ENCODE assay signal across 9 cellular contexts in the genomic region with DNA sequence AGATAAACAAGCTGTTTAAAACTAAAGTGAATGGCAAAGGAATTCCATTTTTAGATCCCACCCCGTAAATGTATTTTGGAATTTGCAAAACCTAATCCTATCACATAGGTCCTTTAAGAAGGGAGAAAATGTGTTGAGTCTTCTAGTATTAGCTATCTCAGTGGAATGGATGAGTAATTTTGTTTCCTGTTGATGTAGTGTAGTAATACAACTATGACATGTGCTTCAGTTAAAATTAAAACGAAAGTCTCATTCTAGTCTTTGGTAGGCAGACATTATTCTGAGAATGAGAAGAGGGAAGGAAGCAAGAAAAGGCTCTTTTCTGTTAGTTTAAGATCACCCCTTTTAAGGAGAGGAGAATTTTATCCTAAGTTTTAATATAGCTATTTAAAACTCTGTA.
DNase-seq lines count a peak whose midpoint lies in the region; ATAC-seq lines count a peak whose summit lies in the region.
"Had no signal": no experiment of that assay in that cellular context is flagged by ENCODE, and none has a peak within 500 bp of the region (broad histone marks: within the 10 kb centered on the region; RNA-seq: fewer than 3 reads in every experiment).

No MANE protein-coding gene starts in this region.

- H3K27me3 Mint-ChIP-seq in stimulated activated memory B cell treated with anti-CD40 and anti-IgM and Interleukin-4, amounts not matched to agents 10 μg/mL and 1 μg/mL and 100 μg/mL, for 72 hours: no peaks in the 10 kb centered on the region

- H3K4me3 Mint-ChIP-seq in stimulated activated memory B cell treated with anti-CD40 and anti-IgM and Interleukin-4, amounts not matched to agents 10 μg/mL and 1 μg/mL and 100 μg/mL, for 72 hours: peak overlapping the region; percentile 1

- no peaks in the 10 kb centered on the region for H3K9me3 Mint-ChIP-seq in stimulated activated memory B cell treated with anti-CD40 and anti-IgM and Interleukin-4, amounts not matched to agents 10 μg/mL and 1 μg/mL and 100 μg/mL, for 72 hours

- DNase-seq in GM04503 (ENCODE audit: low read depth): peak; percentile 58
- DNase-seq in M059J (ENCODE audit: low read depth): peak; percentile 77
- peak; percentile 66 for DNase-seq in dermis blood vessel endothelial cell
- DNase-seq in caudate nucleus (lab: John Stamatoyannopoulos, UW): no peak
- no peak for DNase-seq in UCSD-AML1 (lab: John Stamatoyannopoulos, UW; ENCODE audit: unreplicated experiment)
- DNase-seq in DMS 273 (lab: John Stamatoyannopoulos, UW; ENCODE audit: unreplicated experiment): no peak

- H3K36me3 Mint-ChIP-seq in stimulated activated memory B cell treated with anti-CD40 and anti-IgM and Interleukin-4, amounts not matched to agents 10 μg/mL and 1 μg/mL and 100 μg/mL, for 72 hours: no peaks in the 10 kb centered on the region

- H3K27ac Mint-ChIP-seq in stimulated activated memory B cell treated with anti-CD40 and anti-IgM and Interleukin-4, amounts not matched to agents 10 μg/mL and 1 μg/mL and 100 μg/mL, for 72 hours: peak overlapping the region; percentile 78

- ATAC-seq in GM21576 (IDR thresholded peaks at IDR 0.05; ENCODE audit: unreplicated experiment): peak; percentile 94
- ATAC-seq in stimulated activated memory B cell treated with anti-CD40 and anti-IgM and Interleukin-4, amounts not matched to agents 10 μg/mL and 1 μg/mL and 100 μg/mL, for 72 hours: peak; percentile 80

- peaks cover 8% of the 10 kb centered on the region for H3K4me1 Mint-ChIP-seq in stimulated activated memory B cell treated with anti-CD40 and anti-IgM and Interleukin-4, amounts not matched to agents 10 μg/mL and 1 μg/mL and 100 μg/mL, for 72 hours

- no peak overlapping the region for H3K27ac ChIP-seq in caudate nucleus (ENCODE audit: low read depth, low read length)
- H3K27ac ChIP-seq: neutrophil had no signal

Comparison
In these comparisons a context has a peak if more than half of its experiments do, and no peak if none do; other contexts are left out.
1. DNase-seq: peak in GM04503 (single experiment), M059J (single experiment) and dermis blood vessel endothelial cell (single experiment); none in caudate nucleus (0 of 61), UCSD-AML1 (single experiment) and DMS 273 (single experiment).